ENCODE assay signal across 2 cellular contexts in genomic region chr3:38117163-38117716, GRCh38.
TF ChIP-seq lines count a peak whose summit lies in the region.

No MANE protein-coding gene starts in this region.

TF ChIP-seq in IMR-90, 13 proteins besides CTCF, POLR2A, EP300 and RAD21:
- TF ChIP-seq MAFK (IDR thresholded peaks at IDR 0.05; ENCODE audit: low read depth, low read length) (no peak), CEBPB (IDR thresholded peaks at IDR 0.05; ENCODE audit: low read depth, low read length) (no peak), MAZ (IDR thresholded peaks at IDR 0.05; ENCODE audit: borderline replicate concordance, low read depth, low read length) (no peak), RFX5 (IDR thresholded peaks at IDR 0.05; ENCODE audit: low read depth, low read length) (no peak), BHLHE40 (IDR thresholded peaks at IDR 0.05; ENCODE audit: low read depth, low read length) (no peak), ELK1 (IDR thresholded peaks at IDR 0.05; ENCODE audit: borderline replicate concordance, low read depth, low read length) (no peak), MXI1 (IDR thresholded peaks at IDR 0.05; ENCODE audit: borderline replicate concordance, low read depth, low read length) (no peak), RCOR1 (IDR thresholded peaks at IDR 0.05; ENCODE audit: insufficient replicate concordance, low read length) (no peak)
- TF ChIP-seq, protein P1, sequence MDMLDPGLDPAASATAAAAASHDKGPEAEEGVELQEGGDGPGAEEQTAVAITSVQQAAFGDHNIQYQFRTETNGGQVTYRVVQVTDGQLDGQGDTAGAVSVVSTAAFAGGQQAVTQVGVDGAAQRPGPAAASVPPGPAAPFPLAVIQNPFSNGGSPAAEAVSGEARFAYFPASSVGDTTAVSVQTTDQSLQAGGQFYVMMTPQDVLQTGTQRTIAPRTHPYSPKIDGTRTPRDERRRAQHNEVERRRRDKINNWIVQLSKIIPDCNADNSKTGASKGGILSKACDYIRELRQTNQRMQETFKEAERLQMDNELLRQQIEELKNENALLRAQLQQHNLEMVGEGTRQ (IDR thresholded peaks at IDR 0.05; ENCODE audit: low read depth, low read length): no peak

TF ChIP-seq in WTC11, 78 proteins besides CTCF, POLR2A, EP300 and RAD21:
- TF ChIP-seq, protein P2, sequence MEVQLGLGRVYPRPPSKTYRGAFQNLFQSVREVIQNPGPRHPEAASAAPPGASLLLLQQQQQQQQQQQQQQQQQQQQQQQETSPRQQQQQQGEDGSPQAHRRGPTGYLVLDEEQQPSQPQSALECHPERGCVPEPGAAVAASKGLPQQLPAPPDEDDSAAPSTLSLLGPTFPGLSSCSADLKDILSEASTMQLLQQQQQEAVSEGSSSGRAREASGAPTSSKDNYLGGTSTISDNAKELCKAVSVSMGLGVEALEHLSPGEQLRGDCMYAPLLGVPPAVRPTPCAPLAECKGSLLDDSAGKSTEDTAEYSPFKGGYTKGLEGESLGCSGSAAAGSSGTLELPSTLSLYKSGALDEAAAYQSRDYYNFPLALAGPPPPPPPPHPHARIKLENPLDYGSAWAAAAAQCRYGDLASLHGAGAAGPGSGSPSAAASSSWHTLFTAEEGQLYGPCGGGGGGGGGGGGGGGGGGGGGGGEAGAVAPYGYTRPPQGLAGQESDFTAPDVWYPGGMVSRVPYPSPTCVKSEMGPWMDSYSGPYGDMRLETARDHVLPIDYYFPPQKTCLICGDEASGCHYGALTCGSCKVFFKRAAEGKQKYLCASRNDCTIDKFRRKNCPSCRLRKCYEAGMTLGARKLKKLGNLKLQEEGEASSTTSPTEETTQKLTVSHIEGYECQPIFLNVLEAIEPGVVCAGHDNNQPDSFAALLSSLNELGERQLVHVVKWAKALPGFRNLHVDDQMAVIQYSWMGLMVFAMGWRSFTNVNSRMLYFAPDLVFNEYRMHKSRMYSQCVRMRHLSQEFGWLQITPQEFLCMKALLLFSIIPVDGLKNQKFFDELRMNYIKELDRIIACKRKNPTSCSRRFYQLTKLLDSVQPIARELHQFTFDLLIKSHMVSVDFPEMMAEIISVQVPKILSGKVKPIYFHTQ (CRISPR knock-in tag; IDR thresholded peaks at IDR 0.05): no peak
- TF ChIP-seq RELA (CRISPR knock-in tag; IDR thresholded peaks at IDR 0.05; ENCODE audit: borderline replicate concordance) (no peak), CDX4 (CRISPR knock-in tag; IDR thresholded peaks at IDR 0.05; ENCODE audit: borderline replicate concordance) (no peak), TCF7 (CRISPR knock-in tag; IDR thresholded peaks at IDR 0.05; ENCODE audit: low read depth) (no peak), ZNF512 (CRISPR knock-in tag; IDR thresholded peaks at IDR 0.05; ENCODE audit: borderline replicate concordance) (no peak), SMAD3 (CRISPR knock-in tag; IDR thresholded peaks at IDR 0.05; ENCODE audit: borderline replicate concordance) (no peak), MLX (CRISPR knock-in tag; IDR thresholded peaks at IDR 0.05) (no peak)
